ENCODE assay signal across 20 cellular contexts in the genomic region with DNA sequence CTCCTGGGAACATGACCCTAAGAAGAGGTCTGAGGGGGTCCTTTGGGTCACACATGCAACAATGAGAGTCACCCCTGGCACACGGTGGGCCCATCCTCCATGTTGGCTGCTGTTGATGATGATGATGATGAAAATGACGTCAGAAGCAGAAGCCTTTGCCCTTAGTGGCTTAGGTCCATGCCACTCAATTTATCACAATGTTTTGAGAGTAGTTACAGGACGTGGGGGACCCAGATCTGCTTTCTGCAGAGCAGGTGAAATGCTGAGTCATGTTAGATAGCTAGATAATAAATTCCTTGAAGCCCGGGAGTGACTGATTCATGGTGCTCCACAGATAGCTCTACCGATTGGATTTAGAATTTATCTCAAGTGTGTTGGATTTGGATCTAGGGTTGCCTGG. TPM values are rescaled to one million over a fixed set of nuclear protein-coding genes. Genes with fewer than 3 reads are reported as not detected.
DNase-seq lines count a peak whose midpoint lies in the region; ATAC-seq, FAIRE-seq and TF ChIP-seq lines count a peak whose summit lies in the region.
"Had no signal": no experiment of that assay in that cellular context is flagged by ENCODE, and none has a peak within 500 bp of the region (broad histone marks: within the 10 kb centered on the region; RNA-seq: fewer than 3 reads in every experiment).

No MANE protein-coding gene starts in this region.

- H3K27ac ChIP-seq in A549 (peak overlapping the region; percentile 21 to 72; a peak in 4 of 6 replicates), GM23338 (ENCODE audit: low read depth) (no peak overlapping the region)
- H3K27ac ChIP-seq: GM23248, HL-60, RWPE1 had no signal

- H3K36me3 Mint-ChIP-seq in GM23338 (ENCODE audit: low read depth) (peaks cover 48% of the 10 kb centered on the region), nephron progenitor cell (ENCODE audit: low read depth) (peaks cover 82% of the 10 kb centered on the region)
- H3K36me3 Mint-ChIP-seq in activated T-helper 2 cell treated with anti-CD3 and anti-CD28 coated beads, Interferon-gamma antibody, Interleukin-2, Interleukin-4, amounts not matched to agents 10 μg/mL and 5 μg/mL and 100 μg/mL, durations not matched to agents 14 hours and 24 hours and 36 hours (ENCODE audit: low read depth) = peaks cover 36% of the 10 kb centered on the region

- TF ChIP-seq EP300 in A549 (IDR thresholded peaks at IDR 0.05) = no peak

- H3K79me2 ChIP-seq in GM23338 (replicated peaks; ENCODE audit: insufficient read depth) = no peaks in the 10 kb centered on the region

- ATAC-seq in A549 (no peak), GM23338 (no peak), HG03439 (IDR thresholded peaks at IDR 0.05; ENCODE audit: unreplicated experiment) (no peak)
- ATAC-seq: HCT116, T-cell had no signal

- TF ChIP-seq CTCF in A549 (IDR thresholded peaks at IDR 0.05) (no peak), GM23338 (conservative IDR thresholded peaks at IDR 0.05; ENCODE audit: low read depth in 2 of 2) (no peak), nephron progenitor cell (IDR thresholded peaks at IDR 0.05) (no peak)

- no peak for TF ChIP-seq RAD21 in A549 (conservative IDR thresholded peaks at IDR 0.05 in 1 of 2, IDR thresholded peaks at IDR 0.05 in 1 of 2)

- H3K9me3 ChIP-seq in A549 = no peaks in the 10 kb centered on the region

- H3K9me3 Mint-ChIP-seq in GM23338 = no peaks in the 10 kb centered on the region
- H3K9me3 Mint-ChIP-seq in activated T-helper 2 cell treated with anti-CD3 and anti-CD28 coated beads, Interferon-gamma antibody, Interleukin-2, Interleukin-4, amounts not matched to agents 10 μg/mL and 5 μg/mL and 100 μg/mL, durations not matched to agents 14 hours and 24 hours and 36 hours = no peaks in the 10 kb centered on the region
- peaks cover 7% of the 10 kb centered on the region for H3K9me3 Mint-ChIP-seq in nephron progenitor cell

- FAIRE-seq in A549 (lab: Jason Lieb, UNC) = no peak

- H3F3A ChIP-seq in GM23338 (replicated peaks; ENCODE audit: low read depth) = no peaks in the 10 kb centered on the region

- CTCF ChIA-PET in A549 (lab: Yijun Ruan, JAX) = interaction anchor here (1.0 to 2.4 kb wide), 3 partner anchors 8 to 277 kb away, joined by 3 to 9 read pairs (median 4); no protein-coding TSS in a partner anchor

- H3K4me3 ChIP-seq in A549 (no peak overlapping the region), GM23338 (no peak overlapping the region)
- H3K4me3 ChIP-seq: GM23248 had no signal

- H3K4me2 ChIP-seq in A549 = 0 out of 3 replicates have a peak overlapping the region, but pooled peaks have one; percentile 22
- no peak overlapping the region for H3K4me2 ChIP-seq in GM23338

- intact Hi-C loops in activated T-helper 2 cell treated with anti-CD3 and anti-CD28 coated beads, Interferon-gamma antibody, Interleukin-2, Interleukin-4, amounts not matched to agents 10 μg/mL and 5 μg/mL and 100 μg/mL, durations not matched to agents 14 hours and 24 hours and 36 hours (cut with micrococcal nuclease) = no loop called here

- TF ChIP-seq POLR2A in A549 (IDR thresholded peaks at IDR 0.05; ENCODE audit: low read length) = no peak

- DNase-seq in A549 (ENCODE audit: low read depth in 1 of 2, low spot score in 1 of 2) (peak in 1 of 2 experiments; percentile 8), GM23338 (ENCODE audit: low spot score) (no peak), nephron progenitor cell (no peak), T1000 (lab: John Stamatoyannopoulos, UW) (no peak), COLO668 (lab: John Stamatoyannopoulos, UW; ENCODE audit: unreplicated experiment) (no peak)
- no peak for DNase-seq in activated T-helper 2 cell treated with anti-CD3 and anti-CD28 coated beads, Interferon-gamma antibody, Interleukin-2, Interleukin-4, amounts not matched to agents 10 μg/mL and 5 μg/mL and 100 μg/mL, durations not matched to agents 14 hours and 24 hours and 36 hours (ENCODE audit: low spot score)
- DNase-seq: DMS53, GM23248, Kasumi-1, MV-4-11, NCI-H1105 treated with DMSO at 0.1 percent for 48 hours, NCI-H2029 treated with DMSO at 0.1 percent for 48 hours, NCI-H446 treated with DMSO at 0.1 percent for 48 hours, NCI-H526 treated with DMSO at 0.1 percent for 48 hours, SHP77, T-cell had no signal

- H3K4me3 Mint-ChIP-seq in GM23338 (no peak overlapping the region), nephron progenitor cell (no peak overlapping the region)
- no peak overlapping the region for H3K4me3 Mint-ChIP-seq in activated T-helper 2 cell treated with anti-CD3 and anti-CD28 coated beads, Interferon-gamma antibody, Interleukin-2, Interleukin-4, amounts not matched to agents 10 μg/mL and 5 μg/mL and 100 μg/mL, durations not matched to agents 14 hours and 24 hours and 36 hours (ENCODE audit: low read depth)
- H3K4me3 Mint-ChIP-seq: T-cell had no signal

- H4K20me1 ChIP-seq in GM23338 (replicated peaks; ENCODE audit: insufficient read depth) = no peaks in the 10 kb centered on the region

- H3K4me1 ChIP-seq in A549 (peaks cover 20% of the 10 kb centered on the region), GM23338 (ENCODE audit: insufficient read depth) (no peaks in the 10 kb centered on the region)

- H3K4me1 Mint-ChIP-seq in GM23338 = no peaks in the 10 kb centered on the region
- peaks cover 3% of the 10 kb centered on the region for H3K4me1 Mint-ChIP-seq in activated T-helper 2 cell treated with anti-CD3 and anti-CD28 coated beads, Interferon-gamma antibody, Interleukin-2, Interleukin-4, amounts not matched to agents 10 μg/mL and 5 μg/mL and 100 μg/mL, durations not matched to agents 14 hours and 24 hours and 36 hours (ENCODE audit: low read depth)
- H3K4me1 Mint-ChIP-seq in nephron progenitor cell = no peaks in the 10 kb centered on the region
- H3K4me1 Mint-ChIP-seq: T-cell had no signal

- peaks cover 4% of the 10 kb centered on the region for H3K36me3 ChIP-seq in GM23338 (ENCODE audit: insufficient read depth)

- 72% methylated on average over 5 of the region's 5 CpGs for WGBS in A549 (ENCODE audit: missing lambda C conversion rate)

- no peaks in the 10 kb centered on the region for H3K9me2 ChIP-seq in GM23338 (ENCODE audit: insufficient read depth)

- peak overlapping the region; percentile 87 for H3K27ac Mint-ChIP-seq in GM23338
- peak overlapping the region; percentile 3 for H3K27ac Mint-ChIP-seq in activated T-helper 2 cell treated with anti-CD3 and anti-CD28 coated beads, Interferon-gamma antibody, Interleukin-2, Interleukin-4, amounts not matched to agents 10 μg/mL and 5 μg/mL and 100 μg/mL, durations not matched to agents 14 hours and 24 hours and 36 hours
- peak overlapping the region; percentile 24 for H3K27ac Mint-ChIP-seq in nephron progenitor cell
- H3K27ac Mint-ChIP-seq: T-cell had no signal

- no peak overlapping the region for H2AFZ ChIP-seq in GM23338
- H2AFZ ChIP-seq: GM23248 had no signal

- H3K27me3 Mint-ChIP-seq in GM23338 (ENCODE audit: insufficient read depth, low read depth, poor library complexity) = peaks cover 3% of the 10 kb centered on the region
- H3K27me3 Mint-ChIP-seq in activated T-helper 2 cell treated with anti-CD3 and anti-CD28 coated beads, Interferon-gamma antibody, Interleukin-2, Interleukin-4, amounts not matched to agents 10 μg/mL and 5 μg/mL and 100 μg/mL, durations not matched to agents 14 hours and 24 hours and 36 hours (ENCODE audit: low read depth) = no peaks in the 10 kb centered on the region
- no peaks in the 10 kb centered on the region for H3K27me3 Mint-ChIP-seq in nephron progenitor cell (ENCODE audit: low read depth, poor library complexity)
- H3K27me3 Mint-ChIP-seq: T-cell had no signal

- no peaks in the 10 kb centered on the region for H3K27me3 ChIP-seq in GM23338 (ENCODE audit: insufficient read depth)

- POLR2A ChIA-PET in A549 (lab: Yijun Ruan, JAX) = interaction anchor here (0.6 kb wide), 1 partner anchor 86 kb away, joined by 3 read pairs; no protein-coding TSS in a partner anchor

TF ChIP-seq in A549, 52 proteins besides CTCF, POLR2A, EP300 and RAD21 (continues in another document):
- TF ChIP-seq HOXB13 (CRISPR knock-in tag; IDR thresholded peaks at IDR 0.05; ENCODE audit: low read depth) = no peak
- peak; percentile 94 for TF ChIP-seq MAFK (IDR thresholded peaks at IDR 0.05; ENCODE audit: partially characterized antibody)
- TF ChIP-seq TP53 (CRISPR knock-in tag; IDR thresholded peaks at IDR 0.05) = no peak
- peak; percentile 89 for TF ChIP-seq NFE2L2 (conservative IDR thresholded peaks at IDR 0.05; ENCODE audit: low read length)
- TF ChIP-seq TFCP2L1 (CRISPR knock-in tag; IDR thresholded peaks at IDR 0.05) = no peak

TF ChIP-seq in GM23338, 12 proteins besides CTCF, POLR2A, EP300 and RAD21 (continues in another document):
- TF ChIP-seq POLR2AphosphoS5 (IDR thresholded peaks at IDR 0.05; ENCODE audit: low read depth) = no peak

RNA-seq across cellular contexts. Expression of a gene that starts 53.9 kb away (rescaled TPM):
- polyA plus RNA-seq in A549 (2011; rRNA removed) (47.7 and 59.0 TPM in 2 replicates), A549 (2017; fragmentation: RNase III; extraction: RNeasy Plus Mini Kit Qiagen cat#74134 plus additional on column Dnase treatment) (35.0 to 38.4 TPM (median 37.6 TPM) in 3 replicates), GM23338 (2016; fragmentation: Nextera tagmentation; extraction: Ambion mirVana) (48.0 and 49.7 TPM in 2 replicates)
- 23.0 and 25.6 TPM in 2 replicates for polyA plus RNA-seq in A549 (2012; cell fraction: cytosol; rRNA removed)
- 27.7 and 28.6 TPM in 2 replicates for polyA plus RNA-seq in A549 (2012; cell fraction: nucleus; rRNA removed)
- polyA minus RNA-seq in A549 (2011; rRNA and poly(A)+ RNA removed) = 76.2 and 88.5 TPM in 2 replicates
- total RNA-seq in GM23338 (2014; rRNA removed; shearing (Covaris generic)) = 54.6 and 61.3 TPM in 2 replicates
- 44.3 and 45.7 TPM in 2 replicates for total RNA-seq in activated T-helper 2 cell treated with anti-CD3 and anti-CD28 coated beads, Interferon-gamma antibody, Interleukin-2, Interleukin-4, amounts not matched to agents 10 μg/mL and 5 μg/mL and 100 μg/mL, durations not matched to agents 14 hours and 24 hours and 36 hours

Comparison
In these comparisons a context has a peak if more than half of its experiments do, and no peak if none do; other contexts are left out.
1. H3K27ac Mint-ChIP-seq: peak in every context shown above with its lines; median percentile 87 in GM23338; 24 in nephron progenitor cell; 3 in activated T-helper 2 cell treated with anti-CD3 and anti-CD28 coated beads, Interferon-gamma antibody, Interleukin-2, Interleukin-4, amounts not matched to agents 10 μg/mL and 5 μg/mL and 100 μg/mL, durations not matched to agents 14 hours and 24 hours and 36 hours.